16 cellular contexts compared by ENCODE assay signal in genomic region chr17:35932576-35932975, GRCh38.
"Had no signal": no experiment of that assay in that cellular context is flagged by ENCODE, and none has a peak within 500 bp of the region (broad histone marks: within the 10 kb centered on the region; RNA-seq: fewer than 3 reads in every experiment).

No MANE protein-coding gene starts in this region.

- DNase-seq: activated B cell treated with CpG ODN at 0.5 μM for 24 hours; activated CD4-positive, alpha-beta T cell treated with anti-CD3 and anti-CD28 coated beads, Interleukin-2, amount 10 ng/mL, durations not matched to agents 24 days and 14 days; activated naive CD4-positive, alpha-beta T cell treated with anti-CD3 and anti-CD28 coated beads, Interleukin-2, amount 10 ng/mL, durations not matched to agents 7 days and 5 days; esophagus squamous epithelium; gastrocnemius medialis; naive thymus-derived CD4-positive, alpha-beta T cell; nucleus accumbens; stimulated activated CD4-positive, alpha-beta T cell treated with anti-CD3 and anti-CD28 coated beads, Interleukin-12 subunit alpha, Interleukin-12 subunit beta, amount 100 ng/mL, for 4 hours; stimulated activated naive CD4-positive, alpha-beta T cell; T-helper 2 cell had no signal

- H3K36me3 ChIP-seq: adrenal gland, esophagus squamous epithelium, gastrocnemius medialis, suprapubic skin had no signal

- H3K4me3 Mint-ChIP-seq: activated B cell treated with CpG ODN at 0.5 μM for 24 hours; activated CD4-positive, alpha-beta T cell treated with anti-CD3 and anti-CD28 coated beads, Interleukin-2, amount 10 ng/mL, durations not matched to agents 24 days and 14 days; activated naive CD4-positive, alpha-beta T cell treated with anti-CD3 and anti-CD28 coated beads, Interleukin-2, amount 10 ng/mL, durations not matched to agents 7 days and 5 days; brain; naive thymus-derived CD4-positive, alpha-beta T cell; type B pancreatic cell had no signal

- H3K4me3 ChIP-seq: adrenal gland, esophagus squamous epithelium, gastrocnemius medialis, lung, suprapubic skin had no signal

- H3K9me3 Mint-ChIP-seq: activated B cell treated with CpG ODN at 0.5 μM for 24 hours; activated CD4-positive, alpha-beta T cell treated with anti-CD3 and anti-CD28 coated beads, Interleukin-2, amount 10 ng/mL, durations not matched to agents 24 days and 14 days; activated naive CD4-positive, alpha-beta T cell treated with anti-CD3 and anti-CD28 coated beads, Interleukin-2, amount 10 ng/mL, durations not matched to agents 7 days and 5 days; activated T-helper 2 cell treated with anti-CD3 and anti-CD28 coated beads, Interferon-gamma antibody, Interleukin-2, Interleukin-4, amounts not matched to agents 10 μg/mL and 5 μg/mL and 100 μg/mL, durations not matched to agents 14 hours and 24 hours and 36 hours; naive thymus-derived CD4-positive, alpha-beta T cell; type B pancreatic cell had no signal

- H3K9me3 ChIP-seq: adrenal gland, esophagus squamous epithelium, gastrocnemius medialis, suprapubic skin had no signal

- H3K4me1 ChIP-seq: gastrocnemius medialis had no signal

- H3K36me3 Mint-ChIP-seq: brain, type B pancreatic cell had no signal

- H3K27ac ChIP-seq: esophagus squamous epithelium, gastrocnemius medialis, suprapubic skin had no signal

- ATAC-seq: gastrocnemius medialis; naive thymus-derived CD4-positive, alpha-beta T cell had no signal

- H3K27ac Mint-ChIP-seq: activated B cell treated with CpG ODN at 0.5 μM for 24 hours; activated CD4-positive, alpha-beta T cell treated with anti-CD3 and anti-CD28 coated beads, Interleukin-2, amount 10 ng/mL, durations not matched to agents 24 days and 14 days; activated naive CD4-positive, alpha-beta T cell treated with anti-CD3 and anti-CD28 coated beads, Interleukin-2, amount 10 ng/mL, durations not matched to agents 7 days and 5 days; activated T-helper 2 cell treated with anti-CD3 and anti-CD28 coated beads, Interferon-gamma antibody, Interleukin-2, Interleukin-4, amounts not matched to agents 10 μg/mL and 5 μg/mL and 100 μg/mL, durations not matched to agents 14 hours and 24 hours and 36 hours; naive thymus-derived CD4-positive, alpha-beta T cell; type B pancreatic cell had no signal

- H3K27me3 ChIP-seq: adrenal gland had no signal

- H3K27me3 Mint-ChIP-seq: type B pancreatic cell had no signal
